Comparison of ENCODE assay signal across 30 cellular contexts in genomic region chr19:51027873-51028272, GRCh38. TPM values are rescaled to one million over a fixed set of nuclear protein-coding genes. Genes with fewer than 3 reads are reported as not detected.
"Had no signal": no experiment of that assay in that cellular context is flagged by ENCODE, and none has a peak within 500 bp of the region (broad histone marks: within the 10 kb centered on the region; RNA-seq: fewer than 3 reads in every experiment).

No MANE protein-coding gene starts in this region.

- H3K4me3 ChIP-seq: hepatocyte, left lung, lung, sigmoid colon, tibial artery had no signal

- ATAC-seq: activated CD4-positive, alpha-beta T cell treated with anti-CD3 and anti-CD28 coated beads for 36 hours; activated naive CD4-positive, alpha-beta T cell treated with anti-CD3 and anti-CD28 coated beads, Interleukin-2, amount 50 U/mL, for 72 hours; activated T-helper 17 cell treated with anti-CD3 and anti-CD28 coated beads, Interleukin-2, amount 50 U/mL, for 72 hours; left lung; stimulated activated naive B cell treated with anti-CD40 and anti-IgM and Interleukin-4, amounts not matched to agents 10 μg/mL and 1 μg/mL and 100 μg/mL, for 72 hours had no signal

- H3K27ac Mint-ChIP-seq: activated B cell treated with CpG ODN at 0.5 μM for 24 hours; activated CD4-positive, alpha-beta T cell treated with anti-CD3 and anti-CD28 coated beads for 36 hours; activated naive CD4-positive, alpha-beta T cell treated with anti-CD3 and anti-CD28 coated beads, Interleukin-2, amount 50 U/mL, for 72 hours; activated T-cell treated with anti-CD3 and anti-CD28 coated beads, Interleukin-2, amount 50 U/mL, for 24 hours; activated T-helper 17 cell treated with anti-CD3 and anti-CD28 coated beads, Interleukin-2, amount 50 U/mL, for 72 hours; brain; naive B cell; stimulated activated naive B cell treated with anti-CD40 and anti-IgM and Interleukin-4, amounts not matched to agents 10 μg/mL and 1 μg/mL and 100 μg/mL, for 72 hours had no signal

- H3K36me3 Mint-ChIP-seq: activated naive CD4-positive, alpha-beta T cell treated with anti-CD3 and anti-CD28 coated beads, Interleukin-2, amount 50 U/mL, for 72 hours; brain had no signal

- H3K27ac ChIP-seq: hepatocyte, left lung, sigmoid colon, tibial artery had no signal

- H3K9me3 Mint-ChIP-seq: activated B cell treated with CpG ODN at 0.5 μM for 24 hours; activated naive CD4-positive, alpha-beta T cell treated with anti-CD3 and anti-CD28 coated beads, Interleukin-2, amount 50 U/mL, for 72 hours; activated T-cell treated with anti-CD3 and anti-CD28 coated beads, Interleukin-2, amount 50 U/mL, for 24 hours; activated T-helper 17 cell treated with anti-CD3 and anti-CD28 coated beads, Interleukin-2, amount 50 U/mL, for 72 hours had no signal

- H3K4me3 Mint-ChIP-seq: activated B cell treated with CpG ODN at 0.5 μM for 24 hours; activated CD4-positive, alpha-beta T cell treated with anti-CD3 and anti-CD28 coated beads for 36 hours; activated T-cell treated with anti-CD3 and anti-CD28 coated beads, Interleukin-2, amount 50 U/mL, for 24 hours; activated T-helper 17 cell treated with anti-CD3 and anti-CD28 coated beads, Interleukin-2, amount 50 U/mL, for 72 hours; brain; naive B cell; stimulated activated naive B cell treated with anti-CD40 and anti-IgM and Interleukin-4, amounts not matched to agents 10 μg/mL and 1 μg/mL and 100 μg/mL, for 72 hours had no signal

- H3K9me3 ChIP-seq: left lung, sigmoid colon, tibial artery had no signal

- H3K36me3 ChIP-seq: left lung, sigmoid colon, tibial artery had no signal

- DNase-seq: activated B cell treated with CpG ODN at 0.5 μM for 24 hours; activated CD4-positive, alpha-beta T cell treated with anti-CD3 and anti-CD28 coated beads for 36 hours; activated CD4-positive, alpha-beta T cell treated with anti-CD3 and anti-CD28 coated beads, Interleukin-2, amount 50 U/mL, for 4 hours; activated CD8-positive, alpha-beta memory T cell treated with anti-CD3 and anti-CD28 coated beads for 24 hours; activated CD8-positive, alpha-beta memory T cell treated with anti-CD3 and anti-CD28 coated beads, Interleukin-2, amount 50 U/mL, for 4 hours; activated T-cell treated with anti-CD3 and anti-CD28 coated beads, Interleukin-2, amount 50 U/mL, for 24 hours; caudate nucleus; dermis blood vessel endothelial cell; effector CD8-positive, alpha-beta T cell; glutamatergic neuron; kidney glomerular epithelial cell; left lung; naive B cell; occipital lobe; stimulated activated CD4-positive, alpha-beta T cell treated with anti-CD3 and anti-CD28 coated beads, Interleukin-2, amount 100 ng/mL, for 48 hours; stimulated activated CD8-positive, alpha-beta memory T cell treated with anti-CD3 and anti-CD28 coated beads, Interleukin-4, amount 100 ng/mL, for 48 hours; stimulated activated naive B cell treated with anti-CD40 and anti-IgM and Interleukin-4, amounts not matched to agents 10 μg/mL and 1 μg/mL and 100 μg/mL, for 72 hours; T-helper 9 cell; tibial artery had no signal

- H3K4me1 ChIP-seq: left lung, sigmoid colon, tibial artery had no signal

- H3K4me1 Mint-ChIP-seq: activated B cell treated with CpG ODN at 0.5 μM for 24 hours; activated CD4-positive, alpha-beta T cell treated with anti-CD3 and anti-CD28 coated beads for 36 hours; activated T-helper 17 cell treated with anti-CD3 and anti-CD28 coated beads, Interleukin-2, amount 50 U/mL, for 72 hours; brain; stimulated activated naive B cell treated with anti-CD40 and anti-IgM and Interleukin-4, amounts not matched to agents 10 μg/mL and 1 μg/mL and 100 μg/mL, for 72 hours had no signal

RNA-seq across cellular contexts. Expression of gene KLK11, which starts 1.5 kb away (rescaled TPM):
- total RNA-seq: activated B cell treated with CpG ODN at 0.5 μM for 24 hours; activated CD4-positive, alpha-beta T cell treated with anti-CD3 and anti-CD28 coated beads for 36 hours; activated naive CD4-positive, alpha-beta T cell treated with anti-CD3 and anti-CD28 coated beads, Interleukin-2, amount 50 U/mL, for 72 hours; activated T-helper 17 cell treated with anti-CD3 and anti-CD28 coated beads, Interleukin-2, amount 50 U/mL, for 72 hours; aorta; dermis blood vessel endothelial cell; frontal cortex; hepatocyte; mesenteric fat pad; occipital lobe; renal cortical epithelial cell had no signal

RNA-seq across cellular contexts. Expression of gene KLK12, which starts 6.9 kb away (rescaled TPM):
- total RNA-seq: activated B cell treated with CpG ODN at 0.5 μM for 24 hours; activated CD4-positive, alpha-beta T cell treated with anti-CD3 and anti-CD28 coated beads for 36 hours; activated naive CD4-positive, alpha-beta T cell treated with anti-CD3 and anti-CD28 coated beads, Interleukin-2, amount 50 U/mL, for 72 hours; activated T-helper 17 cell treated with anti-CD3 and anti-CD28 coated beads, Interleukin-2, amount 50 U/mL, for 72 hours; aorta; dermis blood vessel endothelial cell; frontal cortex; hepatocyte; mesenteric fat pad; occipital lobe; renal cortical epithelial cell; sigmoid colon; ureter had no signal

RNA-seq across cellular contexts. Expression of gene KLK10, which starts 8.4 kb away (rescaled TPM):
- total RNA-seq: activated B cell treated with CpG ODN at 0.5 μM for 24 hours; activated CD4-positive, alpha-beta T cell treated with anti-CD3 and anti-CD28 coated beads for 36 hours; activated naive CD4-positive, alpha-beta T cell treated with anti-CD3 and anti-CD28 coated beads, Interleukin-2, amount 50 U/mL, for 72 hours; activated T-helper 17 cell treated with anti-CD3 and anti-CD28 coated beads, Interleukin-2, amount 50 U/mL, for 72 hours; aorta; frontal cortex; mesenteric fat pad; occipital lobe had no signal

RNA-seq across cellular contexts. Expression of gene KLK8, which starts 26.5 kb away (rescaled TPM):
- total RNA-seq: activated B cell treated with CpG ODN at 0.5 μM for 24 hours; activated CD4-positive, alpha-beta T cell treated with anti-CD3 and anti-CD28 coated beads for 36 hours; activated naive CD4-positive, alpha-beta T cell treated with anti-CD3 and anti-CD28 coated beads, Interleukin-2, amount 50 U/mL, for 72 hours; activated T-helper 17 cell treated with anti-CD3 and anti-CD28 coated beads, Interleukin-2, amount 50 U/mL, for 72 hours; aorta; dermis blood vessel endothelial cell; frontal cortex; left lung; lung; mesenteric fat pad; occipital lobe; renal cortical epithelial cell; sigmoid colon; ureter had no signal

RNA-seq across cellular contexts. Expression of gene KLK13, which starts 37.0 kb away (rescaled TPM):
- total RNA-seq: activated B cell treated with CpG ODN at 0.5 μM for 24 hours; activated CD4-positive, alpha-beta T cell treated with anti-CD3 and anti-CD28 coated beads for 36 hours; activated naive CD4-positive, alpha-beta T cell treated with anti-CD3 and anti-CD28 coated beads, Interleukin-2, amount 50 U/mL, for 72 hours; activated T-helper 17 cell treated with anti-CD3 and anti-CD28 coated beads, Interleukin-2, amount 50 U/mL, for 72 hours; aorta; dermis blood vessel endothelial cell; frontal cortex; hepatocyte; mesenteric fat pad; occipital lobe; renal cortical epithelial cell; sigmoid colon; ureter had no signal
